16 cellular contexts compared by ENCODE assay signal in genomic region chr19:15445227-15445605, GRCh38. TPM values are rescaled to one million over a fixed set of nuclear protein-coding genes. Genes with fewer than 3 reads are reported as not detected.
DNase-seq lines count a peak whose midpoint lies in the region; ATAC-seq and TF ChIP-seq lines count a peak whose summit lies in the region.
"Had no signal": no experiment of that assay in that cellular context is flagged by ENCODE, and none has a peak within 500 bp of the region (broad histone marks: within the 10 kb centered on the region; RNA-seq: fewer than 3 reads in every experiment).

No MANE protein-coding gene starts in this region.

- CTCF ChIA-PET in activated naive CD4-positive, alpha-beta T cell treated with anti-CD3 and anti-CD28 coated beads, Interleukin-2, amount 10 ng/mL, durations not matched to agents 7 days and 5 days (lab: Charles Lee) = no interaction called here

- peaks cover 0 to 53% (median 14%) of the 10 kb centered on the region in 12 donors for H3K4me1 ChIP-seq in heart left ventricle
- peaks cover 68% of the 10 kb centered on the region for H3K4me1 ChIP-seq in BLaER1
- H3K4me1 ChIP-seq in skeletal muscle tissue (ENCODE audit: control insufficient read depth in 3 of 3, insufficient read depth in 3 of 3, low read length in 3 of 3) = peaks cover 37 to 58% (median 58%) of the 10 kb centered on the region in 3 donors

- no peaks in the 10 kb centered on the region for H4K20me1 ChIP-seq in BLaER1

- TF ChIP-seq CTCF in heart left ventricle (IDR thresholded peaks at IDR 0.05) = no peak

- H3K9ac ChIP-seq in BLaER1 (no peak overlapping the region), skeletal muscle tissue (ENCODE audit: low read depth in 1 of 3, low read length in 3 of 3) (peak overlapping the region; percentile 65 to 84 (median 68))

- H3K4me3 ChIP-seq in heart left ventricle (no peak overlapping the region), BLaER1 (no peak overlapping the region), skeletal muscle tissue (ENCODE audit: low read length in 3 of 3) (peak overlapping the region in 1 of 3 donors; percentile 17)

- no peaks in the 10 kb centered on the region for H3K27me3 ChIP-seq in heart left ventricle
- H3K27me3 ChIP-seq in BLaER1 = no peaks in the 10 kb centered on the region
- H3K27me3 ChIP-seq in skeletal muscle tissue (ENCODE audit: control insufficient read depth in 3 of 3, insufficient read depth in 3 of 3, low read length in 3 of 3) = no peaks in the 10 kb centered on the region

- no peaks in the 10 kb centered on the region for H3K27me3 Mint-ChIP-seq in effector memory CD8-positive, alpha-beta T cell
- H3K27me3 Mint-ChIP-seq in activated naive CD4-positive, alpha-beta T cell treated with anti-CD3 and anti-CD28 coated beads, Interleukin-2, amount 10 ng/mL, durations not matched to agents 7 days and 5 days = no peaks in the 10 kb centered on the region

- peak overlapping the region; percentile 98 for H3K4me2 ChIP-seq in BLaER1

- TF ChIP-seq POLR2A in heart left ventricle (IDR thresholded peaks at IDR 0.05) = no peak

- intact Hi-C loops in heart left ventricle (cut with DNase I) (loop anchor here in 1 of 10 donors (5.0 kb wide), 1 partner anchor 68 kb away; the partner anchor contains the start of gene AKAP8), left cardiac atrium (cut with DNase I) (no loop called here)

- peak overlapping the region; percentile 60 to 68 for H3K27ac Mint-ChIP-seq in effector memory CD8-positive, alpha-beta T cell
- no peak overlapping the region for H3K27ac Mint-ChIP-seq in activated naive CD4-positive, alpha-beta T cell treated with anti-CD3 and anti-CD28 coated beads, Interleukin-2, amount 10 ng/mL, durations not matched to agents 7 days and 5 days
- H3K27ac Mint-ChIP-seq: HFFc6 had no signal

- H3K4me3 Mint-ChIP-seq in effector memory CD8-positive, alpha-beta T cell = no peak overlapping the region
- H3K4me3 Mint-ChIP-seq in activated naive CD4-positive, alpha-beta T cell treated with anti-CD3 and anti-CD28 coated beads, Interleukin-2, amount 10 ng/mL, durations not matched to agents 7 days and 5 days = no peak overlapping the region
- H3K4me3 Mint-ChIP-seq: HFFc6 had no signal

- H3K4me1 Mint-ChIP-seq in effector memory CD8-positive, alpha-beta T cell (ENCODE audit: low read depth in 2 of 2) = peaks cover 9% of the 10 kb centered on the region in 2 donors
- peaks cover 10% of the 10 kb centered on the region for H3K4me1 Mint-ChIP-seq in activated naive CD4-positive, alpha-beta T cell treated with anti-CD3 and anti-CD28 coated beads, Interleukin-2, amount 10 ng/mL, durations not matched to agents 7 days and 5 days

- ATAC-seq in heart left ventricle (no peak), left cardiac atrium (no peak), HG02763 (IDR thresholded peaks at IDR 0.05; ENCODE audit: unreplicated experiment) (no peak)
- no peak for ATAC-seq in effector memory CD8-positive, alpha-beta T cell (replicated peaks)

- H3K27ac ChIP-seq in heart left ventricle = peak overlapping the region; percentile 72 to 95 (median 86)
- H3K27ac ChIP-seq in BLaER1 = peak overlapping the region; percentile 59
- peak overlapping the region; percentile 96 for H3K27ac ChIP-seq in skeletal muscle tissue (ENCODE audit: low read depth, low read length)
- H3K27ac ChIP-seq: 22Rv1 had no signal

- H3K9me3 ChIP-seq in heart left ventricle (no peaks in the 10 kb centered on the region), BLaER1 (no peaks in the 10 kb centered on the region), skeletal muscle tissue (ENCODE audit: control insufficient read depth in 3 of 3, low read length in 3 of 3) (no peaks in the 10 kb centered on the region)

- 87 to 91% (median 88%) methylated on average over 9 of the region's 9 CpGs for WGBS in heart left ventricle, 4 donors

- no peak for DNase-seq in heart left ventricle
- no peak for DNase-seq in left cardiac atrium
- no peak for DNase-seq in effector memory CD8-positive, alpha-beta T cell
- no peak for DNase-seq in activated naive CD4-positive, alpha-beta T cell treated with anti-CD3 and anti-CD28 coated beads, Interleukin-2, amount 10 ng/mL, durations not matched to agents 7 days and 5 days
- no peak for DNase-seq in stimulated activated CD4-positive, alpha-beta T cell treated with anti-CD3 and anti-CD28 coated beads, Interleukin-4, amount 100 ng/mL, for 4 hours
- DNase-seq: CD4-positive, CD25-positive, alpha-beta regulatory T cell; DMS53; HCEC 1CT; HFFc6 had no signal

- H3K36me3 ChIP-seq in heart left ventricle = peaks cover 0 to 3% (median 0%) of the 10 kb centered on the region in 9 donors
- H3K36me3 ChIP-seq in BLaER1 = no peaks in the 10 kb centered on the region
- H3K36me3 ChIP-seq in skeletal muscle tissue (ENCODE audit: control insufficient read depth in 3 of 3, insufficient read depth in 3 of 3, low read length in 3 of 3) = peaks cover 0 to 7% (median 2%) of the 10 kb centered on the region in 3 donors

- H3K9me3 Mint-ChIP-seq in effector memory CD8-positive, alpha-beta T cell = no peaks in the 10 kb centered on the region
- no peaks in the 10 kb centered on the region for H3K9me3 Mint-ChIP-seq in activated naive CD4-positive, alpha-beta T cell treated with anti-CD3 and anti-CD28 coated beads, Interleukin-2, amount 10 ng/mL, durations not matched to agents 7 days and 5 days
- H3K9me3 Mint-ChIP-seq: CD4-positive, CD25-positive, alpha-beta regulatory T cell; HFFc6 had no signal

- peaks cover 3% of the 10 kb centered on the region for H3K36me3 Mint-ChIP-seq in effector memory CD8-positive, alpha-beta T cell (ENCODE audit: insufficient read depth)
- H3K36me3 Mint-ChIP-seq in activated naive CD4-positive, alpha-beta T cell treated with anti-CD3 and anti-CD28 coated beads, Interleukin-2, amount 10 ng/mL, durations not matched to agents 7 days and 5 days = peaks cover 11% of the 10 kb centered on the region

RNA-seq across cellular contexts. Expression of gene WIZ, which starts 4.5 kb away (rescaled TPM):
- total RNA-seq in heart left ventricle (10 to 100 TPM; 23.1 to 52.4 (median 25.7) TPM), left cardiac atrium (10 to 100 TPM; 26.9 to 28.7 TPM), skeletal muscle tissue (3.7 TPM)
- polyA plus RNA-seq in heart left ventricle = 10 to 100 TPM; 19.0 to 26.2 TPM

RNA-seq across cellular contexts. Expression of gene RASAL3, which starts 19.1 kb away (rescaled TPM):
- total RNA-seq in heart left ventricle (1 to 10 TPM in 5 of 9 donors, under 1 TPM in 4; 0.42 to 9.1 (median 1.0) TPM), left cardiac atrium (1 to 10 TPM; 1.7 to 2.0 TPM), skeletal muscle tissue (0.52 TPM)
- polyA plus RNA-seq in heart left ventricle = under 1 TPM; 0.60 to 0.99 TPM
- total RNA-seq: Daoy, H4, HFFc6 had no signal
- polyA plus RNA-seq: BJ had no signal

RNA-seq across cellular contexts. Expression of gene AKAP8L, which starts 26.4 kb away (rescaled TPM):
- 10 to 100 TPM; 46.5 to 72.2 (median 60.1) TPM for total RNA-seq in heart left ventricle
- 10 to 100 TPM; 43.3 to 67.5 TPM for polyA plus RNA-seq in heart left ventricle
- 10 to 100 TPM; 61.5 to 74.2 TPM for total RNA-seq in left cardiac atrium
- total RNA-seq in skeletal muscle tissue = 39.1 TPM

RNA-seq across cellular contexts. Expression of gene PGLYRP2, which starts 34.1 kb away (rescaled TPM):
- total RNA-seq in heart left ventricle (not detected), left cardiac atrium (not detected), skeletal muscle tissue (not detected)
- polyA plus RNA-seq in heart left ventricle = not detected
- total RNA-seq: CD4-positive, CD25-positive, alpha-beta regulatory T cell; H4; HFFc6 had no signal
- polyA plus RNA-seq: BJ had no signal
